9 cellular contexts compared by ENCODE assay signal in the genomic region with DNA sequence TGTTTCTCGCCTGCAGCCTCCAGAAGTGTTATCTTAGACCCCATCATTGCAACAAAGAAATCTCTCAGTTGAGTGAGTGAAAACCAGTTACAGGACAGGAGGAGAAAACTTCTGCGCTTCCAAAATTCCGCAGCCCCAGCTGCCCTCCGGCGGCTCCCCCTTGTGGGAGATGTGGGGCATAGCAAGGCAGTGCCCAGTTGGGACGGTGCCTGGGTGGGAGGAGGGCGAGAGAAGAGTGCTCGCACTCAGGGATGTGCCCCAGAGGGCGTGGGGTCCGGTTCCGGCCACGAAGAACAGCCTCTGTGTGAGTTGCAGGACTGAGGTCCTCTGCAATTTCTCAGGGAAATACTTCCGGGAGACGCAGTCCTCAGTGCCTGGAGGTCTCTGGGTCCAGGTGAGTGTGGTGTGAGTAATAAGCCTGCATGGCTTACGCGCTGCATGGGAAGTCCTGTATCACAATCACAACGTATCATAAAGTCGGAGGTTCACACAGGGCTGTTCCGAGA.
DNase-seq lines count a peak whose midpoint lies in the region; TF ChIP-seq lines count a peak whose summit lies in the region.
"Had no signal": no experiment of that assay in that cellular context is flagged by ENCODE, and none has a peak within 500 bp of the region (broad histone marks: within the 10 kb centered on the region; RNA-seq: fewer than 3 reads in every experiment).

No MANE protein-coding gene starts in this region.

- peak overlapping the region; percentile 53 to 93 (median 79) for H3K27ac ChIP-seq in tibial nerve
- H3K27ac ChIP-seq: BLaER1 treated with 17β-estradiol and CSF1 and Interleukin-3, amounts not matched to agents 10 nM and 100 nM had no signal

- H3K4me3 Mint-ChIP-seq in nephron progenitor cell: peak overlapping the region; percentile 76

- 18% methylated on average over 19 of the region's 19 CpGs for WGBS in tibial nerve, 2 donors

- peaks cover 15% of the 10 kb centered on the region for H3K27me3 Mint-ChIP-seq in nephron progenitor cell (ENCODE audit: low read depth, poor library complexity)

- DNase-seq in NCI-H1417 (lab: John Stamatoyannopoulos, UW) (peak in 2 of 3 experiments; percentile 29 to 59), NCI-H1417 treated with DMSO at 0.1 percent for 48 hours (lab: John Stamatoyannopoulos, UW) (no peak), HCEC 1CT (peak; percentile 69), NCI-H1105 treated with DMSO at 0.1 percent for 48 hours (lab: John Stamatoyannopoulos, UW) (peak; percentile 53), activated T-cell treated with anti-CD3 and anti-CD28 coated beads for 48 hours (ENCODE audit: low read depth) (peak; percentile 36), fibroblast of the aortic adventitia (ENCODE audit: low read depth) (peak; percentile 84), nephron progenitor cell (peak; percentile 79), tibial nerve (ENCODE audit: low spot score in 2 of 2) (peak; percentile 54 to 77)

- peaks cover 16% of the 10 kb centered on the region for H3K4me1 Mint-ChIP-seq in nephron progenitor cell

- no peaks in the 10 kb centered on the region for H3K9me3 ChIP-seq in tibial nerve
- H3K9me3 ChIP-seq: BLaER1 treated with 17β-estradiol and CSF1 and Interleukin-3, amounts not matched to agents 10 nM and 100 nM had no signal

- H3K4me3 ChIP-seq in fibroblast of the aortic adventitia (ENCODE audit: low read depth, low read length) (peak overlapping the region; percentile 70), tibial nerve (peak overlapping the region; percentile 31 to 52 (median 39))
- H3K4me3 ChIP-seq: BLaER1 treated with 17β-estradiol and CSF1 and Interleukin-3, amounts not matched to agents 10 nM and 100 nM had no signal

- no peaks in the 10 kb centered on the region for H3K36me3 ChIP-seq in tibial nerve
- H3K36me3 ChIP-seq: BLaER1 treated with 17β-estradiol and CSF1 and Interleukin-3, amounts not matched to agents 10 nM and 100 nM had no signal

- no peaks in the 10 kb centered on the region for H3K27me3 ChIP-seq in tibial nerve
- H3K27me3 ChIP-seq: BLaER1 treated with 17β-estradiol and CSF1 and Interleukin-3, amounts not matched to agents 10 nM and 100 nM had no signal

- no peak for TF ChIP-seq POLR2A in tibial nerve (IDR thresholded peaks at IDR 0.05)

- H3K36me3 Mint-ChIP-seq in nephron progenitor cell (ENCODE audit: low read depth): no peaks in the 10 kb centered on the region

- TF ChIP-seq EP300 in tibial nerve (IDR thresholded peaks at IDR 0.05): peak; percentile 25 to 90

- TF ChIP-seq CTCF in fibroblast of the aortic adventitia (IDR thresholded peaks at IDR 0.05; ENCODE audit: insufficient read depth, low read length) (peak; percentile 99), nephron progenitor cell (IDR thresholded peaks at IDR 0.05) (peak; percentile 98), tibial nerve (IDR thresholded peaks at IDR 0.05) (peak; percentile 90 to 99 (median 97))

- no peaks in the 10 kb centered on the region for H3K9me3 Mint-ChIP-seq in nephron progenitor cell

- H3K27ac Mint-ChIP-seq in nephron progenitor cell: no peak overlapping the region

- peaks cover 0 to 94% (median 19%) of the 10 kb centered on the region in 4 donors for H3K4me1 ChIP-seq in tibial nerve
